In genomic region chr5:144697847-144698262, GRCh38 we compare ENCODE assay signal across 12 cellular contexts.
DNase-seq lines count a peak whose midpoint lies in the region; ATAC-seq and TF ChIP-seq lines count a peak whose summit lies in the region.
"Had no signal": no experiment of that assay in that cellular context is flagged by ENCODE, and none has a peak within 500 bp of the region (broad histone marks: within the 10 kb centered on the region; RNA-seq: fewer than 3 reads in every experiment).

No MANE protein-coding gene starts in this region.

- DNase-seq in AG04449 (ENCODE audit: low read depth, low spot score) (peak; percentile 93), HS-27A (ENCODE audit: low read depth) (peak; percentile 76), astrocyte of the cerebellum (ENCODE audit: low read depth) (peak; percentile 91), iris pigment epithelial cell (ENCODE audit: low read depth) (peak; percentile 96), Ammon's horn (ENCODE audit: low spot score) (no peak), Caco-2 (no peak)
- DNase-seq in activated naive CD4-positive, alpha-beta T cell treated with Interleukin-2 at 50 U/mL for 16 hours: no peak
- DNase-seq: activated CD8-positive, alpha-beta T cell treated with anti-CD3 and anti-CD28 coated beads, Interleukin-2, amount 10 ng/mL, durations not matched to agents 7 days and 5 days; activated naive CD8-positive, alpha-beta T cell treated with anti-CD3 and anti-CD28 coated beads, Interleukin-2, amount 10 ng/mL, durations not matched to agents 7 days and 5 days; NCI-H2227 treated with DMSO at 0.1 percent for 48 hours had no signal

- CTCF ChIA-PET in AG04449 (lab: Yijun Ruan, JAX) (interaction anchor here (0.5 to 1.1 kb wide), 3 partner anchors 15 to 1307 kb away, joined by 3 to 4 read pairs (median 3); no protein-coding TSS in a partner anchor), Caco-2 (lab: Charles Lee) (no interaction called here)

- ATAC-seq in GM18519 (IDR thresholded peaks at IDR 0.05; ENCODE audit: low FRiP score, unreplicated experiment): no peak
- ATAC-seq: activated CD8-positive, alpha-beta T cell treated with anti-CD3 and anti-CD28 coated beads, Interleukin-2, amount 10 ng/mL, durations not matched to agents 7 days and 5 days; left lobe of liver had no signal

- H3K27me3 Mint-ChIP-seq in Caco-2 (ENCODE audit: insufficient read depth, unreplicated experiment): peaks cover 4% of the 10 kb centered on the region
- H3K27me3 Mint-ChIP-seq: activated naive CD8-positive, alpha-beta T cell treated with anti-CD3 and anti-CD28 coated beads, Interleukin-2, amount 10 ng/mL, durations not matched to agents 7 days and 5 days had no signal

- no peaks in the 10 kb centered on the region for H3K9me3 Mint-ChIP-seq in Caco-2 (ENCODE audit: unreplicated experiment)
- H3K9me3 Mint-ChIP-seq: activated naive CD8-positive, alpha-beta T cell treated with anti-CD3 and anti-CD28 coated beads, Interleukin-2, amount 10 ng/mL, durations not matched to agents 7 days and 5 days had no signal

- H3K4me1 Mint-ChIP-seq in Caco-2 (ENCODE audit: low read depth, unreplicated experiment): no peaks in the 10 kb centered on the region
- H3K4me1 Mint-ChIP-seq: activated naive CD8-positive, alpha-beta T cell treated with anti-CD3 and anti-CD28 coated beads, Interleukin-2, amount 10 ng/mL, durations not matched to agents 7 days and 5 days had no signal

- POLR2A ChIA-PET in AG04449 (lab: Yijun Ruan, JAX) (no interaction called here), Caco-2 (lab: Charles Lee) (no interaction called here)

- H3K4me3 ChIP-seq in AG04449 (ENCODE audit: low read depth, low read length) (no peak overlapping the region), astrocyte of the cerebellum (ENCODE audit: low read depth, low read length) (no peak overlapping the region), Caco-2 (ENCODE audit: low read depth, low read length) (no peak overlapping the region)

- no peak overlapping the region for H3K27ac Mint-ChIP-seq in Caco-2 (ENCODE audit: unreplicated experiment)
- H3K27ac Mint-ChIP-seq: activated CD8-positive, alpha-beta T cell treated with anti-CD3 and anti-CD28 coated beads, Interleukin-2, amount 10 ng/mL, durations not matched to agents 7 days and 5 days; activated naive CD8-positive, alpha-beta T cell treated with anti-CD3 and anti-CD28 coated beads, Interleukin-2, amount 10 ng/mL, durations not matched to agents 7 days and 5 days had no signal

- BruUV-seq in Caco-2 (replicated peaks; lab: Mats Ljungman, UMichigan): no TSS peak

- H3K36me3 ChIP-seq in Caco-2 (ENCODE audit: control insufficient read depth, insufficient read depth, low read length): no peaks in the 10 kb centered on the region

- no peak overlapping the region for H3K4me3 Mint-ChIP-seq in Caco-2 (ENCODE audit: unreplicated experiment)
- H3K4me3 Mint-ChIP-seq: activated CD8-positive, alpha-beta T cell treated with anti-CD3 and anti-CD28 coated beads, Interleukin-2, amount 10 ng/mL, durations not matched to agents 7 days and 5 days; activated naive CD8-positive, alpha-beta T cell treated with anti-CD3 and anti-CD28 coated beads, Interleukin-2, amount 10 ng/mL, durations not matched to agents 7 days and 5 days had no signal

- H3K4me1 ChIP-seq in Caco-2: no peaks in the 10 kb centered on the region

- H3K9me3 ChIP-seq in Caco-2: no peaks in the 10 kb centered on the region

- H3K27me3 ChIP-seq in Caco-2 (replicated peaks; ENCODE audit: control insufficient read depth, insufficient read depth, low read length): no peaks in the 10 kb centered on the region

- intact Hi-C loops in Caco-2 (cut with micrococcal nuclease; ENCODE audit: unreplicated experiment): no loop called here

- TF ChIP-seq CTCF in AG04449 (IDR thresholded peaks at IDR 0.05; ENCODE audit: insufficient read depth, low read length, missing control alignments) (peak; percentile 16), astrocyte of the cerebellum (IDR thresholded peaks at IDR 0.05; ENCODE audit: low read depth, low read length, missing control alignments) (peak; percentile 28), Caco-2 (IDR thresholded peaks at IDR 0.05; ENCODE audit: insufficient read depth in 1 of 2, low read depth in 1 of 2, low read length in 1 of 2, severe bottlenecking in 1 of 2, unreplicated experiment in 1 of 2) (no peak)

- no peaks in the 10 kb centered on the region for H3K36me3 Mint-ChIP-seq in Caco-2 (ENCODE audit: insufficient read depth, unreplicated experiment)
- H3K36me3 Mint-ChIP-seq: activated naive CD8-positive, alpha-beta T cell treated with anti-CD3 and anti-CD28 coated beads, Interleukin-2, amount 10 ng/mL, durations not matched to agents 7 days and 5 days had no signal

- in situ Hi-C loops in astrocyte of the cerebellum (cut with HindIII; ENCODE audit: low sequenced_read_pairs): no loop called here

Comparison
In these comparisons a context has a peak if more than half of its experiments do, and no peak if none do; other contexts are left out.
1. DNase-seq: peak in AG04449 (single experiment), HS-27A (single experiment), astrocyte of the cerebellum (single experiment) and iris pigment epithelial cell (single experiment); none in Ammon's horn (single experiment), Caco-2 (0 of 2) and activated naive CD4-positive, alpha-beta T cell treated with Interleukin-2 at 50 U/mL for 16 hours (single experiment).
2. CTCF ChIP-seq: peak in AG04449 (single experiment) and astrocyte of the cerebellum (single experiment); none in Caco-2 (0 of 2).